Comparison of ENCODE assay signal across 8 cellular contexts in genomic region chr1:26145041-26145959, GRCh38. TPM values are rescaled to one million over a fixed set of nuclear protein-coding genes. Genes with fewer than 3 reads are reported as not detected.
DNase-seq lines count a peak whose midpoint lies in the region; ATAC-seq and TF ChIP-seq lines count a peak whose summit lies in the region.

No MANE protein-coding gene starts in this region.

- 23% methylated on average over 11 of the region's 19 CpGs for WGBS in SK-N-SH (ENCODE audit: low lambda C conversion rate)

- H3K27me3 Mint-ChIP-seq in type B pancreatic cell = no peaks in the 10 kb centered on the region

- no peaks in the 10 kb centered on the region for H3K36me3 Mint-ChIP-seq in type B pancreatic cell

- TF ChIP-seq CTCF in GM06990 (IDR thresholded peaks at IDR 0.05; ENCODE audit: insufficient read depth, low read length, poor library complexity, severe bottlenecking) (peak; percentile 74), SK-N-SH (IDR thresholded peaks at IDR 0.05) (peak; percentile 73), parathyroid adenoma (IDR thresholded peaks at IDR 0.05) (peak; percentile 58), type B pancreatic cell (conservative IDR thresholded peaks at IDR 0.05) (peak; percentile 88)

- CTCF ChIA-PET in SK-N-SH (lab: Yijun Ruan, JAX) = interaction anchor here (0.5 to 9.3 kb wide), 39 partner anchors 8 to 280 kb away, joined by 3 to 235 read pairs (median 5); partner anchors contain the start of genes C1orf232, CEP85, FAM110D and PDIK1L

- no peak for ATAC-seq in GM18519 (IDR thresholded peaks at IDR 0.05; ENCODE audit: low FRiP score, unreplicated experiment)

- DNase-seq in GM06990 (ENCODE audit: extremely low read depth, insufficient read length) = peak; percentile 51
- peak; percentile 87 for DNase-seq in NCI-H1092 (lab: John Stamatoyannopoulos, UW)
- peak; percentile 81 for DNase-seq in SK-N-SH
- peak in 3 of 4 experiments; percentile 41 to 65 (median 42) for DNase-seq in activated naive CD4-positive, alpha-beta T cell (lab: John Stamatoyannopoulos, UW)
- peak; percentile 83 for DNase-seq in glomerular endothelial cell (ENCODE audit: extremely low read depth, low read depth, low spot score)
- DNase-seq in type B pancreatic cell (ENCODE audit: extremely low spot score, unreplicated experiment) = peak; percentile 77

- H3K27ac Mint-ChIP-seq in type B pancreatic cell = no peak overlapping the region

- peaks cover 5% of the 10 kb centered on the region for H3K4me1 Mint-ChIP-seq in type B pancreatic cell (ENCODE audit: unreplicated experiment)

- TF ChIP-seq RAD21 in SK-N-SH (IDR thresholded peaks at IDR 0.05; ENCODE audit: low read length) = peak; percentile 92

- H3F3A ChIP-seq in SK-N-SH (replicated peaks; ENCODE audit: insufficient read depth) = no peaks in the 10 kb centered on the region

- H3K36me3 ChIP-seq in GM06990 (ENCODE audit: control insufficient read depth, insufficient read depth, low read length) = no peaks in the 10 kb centered on the region
- H3K36me3 ChIP-seq in SK-N-SH (replicated peaks in 1 of 2; ENCODE audit: control insufficient read depth in 1 of 2, insufficient read depth in 2 of 2, low read length in 1 of 2) = no peaks in the 10 kb centered on the region
- no peaks in the 10 kb centered on the region for H3K36me3 ChIP-seq in parathyroid adenoma (ENCODE audit: control insufficient read depth, insufficient read depth, low read length)

- POLR2A ChIA-PET in SK-N-SH (lab: Yijun Ruan, JAX) = interaction anchor here (1.1 to 1.5 kb wide), 3 partner anchors 24 to 41 kb away, joined by 3 to 4 read pairs (median 3); partner anchors contain the start of gene PDIK1L

- H3K4me3 Mint-ChIP-seq in type B pancreatic cell = no peak overlapping the region

- no peak for TF ChIP-seq EP300 in SK-N-SH (IDR thresholded peaks at IDR 0.05; ENCODE audit: borderline replicate concordance in 1 of 2, low read depth in 1 of 2, low read length in 1 of 2)

- H3K27ac ChIP-seq in SK-N-SH (ENCODE audit: low read depth in 2 of 2, low read length in 1 of 2) = no peak overlapping the region
- no peak overlapping the region for H3K27ac ChIP-seq in parathyroid adenoma

- H3K4me2 ChIP-seq in SK-N-SH (0 out of 2 replicates have a peak overlapping the region, but pooled peaks have one; percentile 37), parathyroid adenoma (ENCODE audit: low read length) (peak overlapping the region; percentile 30)

- no peaks in the 10 kb centered on the region for H3K9me3 Mint-ChIP-seq in type B pancreatic cell

- H3K9me2 ChIP-seq in SK-N-SH = no peaks in the 10 kb centered on the region

- H3K9ac ChIP-seq in SK-N-SH = no peak overlapping the region
- H3K9ac ChIP-seq in parathyroid adenoma = no peak overlapping the region

- H3K4me3 ChIP-seq in GM06990 (replicated peaks; ENCODE audit: low read depth, low read length) = no peak overlapping the region
- no peak overlapping the region for H3K4me3 ChIP-seq in SK-N-SH (ENCODE audit: low read depth in 2 of 2, low read length in 1 of 2)
- no peak overlapping the region for H3K4me3 ChIP-seq in parathyroid adenoma (ENCODE audit: low read depth, low read length)

- no peaks in the 10 kb centered on the region for H3K4me1 ChIP-seq in SK-N-SH (ENCODE audit: control insufficient read depth in 1 of 2, insufficient read depth in 2 of 2, low read depth in 1 of 2, low read length in 1 of 2)
- H3K4me1 ChIP-seq in parathyroid adenoma = no peaks in the 10 kb centered on the region

- no peak overlapping the region for H2AFZ ChIP-seq in SK-N-SH (ENCODE audit: low read depth)
- H2AFZ ChIP-seq in parathyroid adenoma = peak overlapping the region; percentile 16

- no peaks in the 10 kb centered on the region for H4K20me1 ChIP-seq in SK-N-SH (ENCODE audit: insufficient read depth)

- H3K9me3 ChIP-seq in SK-N-SH (no peaks in the 10 kb centered on the region), parathyroid adenoma (ENCODE audit: control insufficient read depth, low read length) (no peaks in the 10 kb centered on the region)

- H3K27me3 ChIP-seq in GM06990 (replicated peaks; ENCODE audit: control insufficient read depth, insufficient read depth, low read length) (no peaks in the 10 kb centered on the region; the same call in 1 of the 2 replicates), SK-N-SH (ENCODE audit: insufficient read depth) (peaks cover 14% of the 10 kb centered on the region; the same call in 1 of the 2 replicates), parathyroid adenoma (ENCODE audit: control insufficient read depth, insufficient read depth, low read length) (no peaks in the 10 kb centered on the region)

- no peaks in the 10 kb centered on the region for H3K79me2 ChIP-seq in SK-N-SH (ENCODE audit: insufficient read depth)
- H3K79me2 ChIP-seq in parathyroid adenoma = no peaks in the 10 kb centered on the region

TF ChIP-seq in SK-N-SH, 30 proteins besides CTCF, POLR2A, EP300 and RAD21:
- TF ChIP-seq SMC3 (IDR thresholded peaks at IDR 0.05; ENCODE audit: low read depth, low read length) (peak; percentile 98), NRF1 (IDR thresholded peaks at IDR 0.05; ENCODE audit: low read depth, low read length) (peak; percentile 22; the same call in 1 of the 2 replicates), FOXJ3 (CRISPR knock-in tag; IDR thresholded peaks at IDR 0.05) (no peak)

RNA-seq across cellular contexts. Expression of gene FAM110D, which starts 13.6 kb away (rescaled TPM):
- polyA plus RNA-seq in SK-N-SH (2012; rRNA removed) = 0.50 and 0.64 TPM in 2 replicates
- 0.31 and 0.38 TPM in 2 replicates for polyA plus RNA-seq in SK-N-SH (2012; cell fraction: cytosol; rRNA removed)
- polyA plus RNA-seq in SK-N-SH (2012; cell fraction: nucleus; rRNA removed) = 0.37 and 0.62 TPM in 2 replicates
- total RNA-seq in glomerular endothelial cell = 4.1 and 5.8 TPM in 2 replicates
- total RNA-seq in type B pancreatic cell (ENCODE audit: low replicate concordance) = 0.38 and 1.4 TPM in 2 replicates

RNA-seq across cellular contexts. Expression of gene C1orf232, which starts 23.5 kb away (rescaled TPM):
- polyA plus RNA-seq in SK-N-SH (2012; rRNA removed) = not detected in 2 replicates
- polyA plus RNA-seq in SK-N-SH (2012; cell fraction: cytosol; rRNA removed) = not detected in 2 replicates
- not detected in 2 replicates for polyA plus RNA-seq in SK-N-SH (2012; cell fraction: nucleus; rRNA removed)
- total RNA-seq in glomerular endothelial cell (not detected in 2 replicates), type B pancreatic cell (ENCODE audit: low replicate concordance) (1.0 TPM in 1 of 2 replicates, not detected in the other)

RNA-seq across cellular contexts. Expression of gene ZNF593, which starts 24.4 kb away (rescaled TPM):
- 58.7 and 64.8 TPM in 2 replicates for polyA plus RNA-seq in SK-N-SH (2012; rRNA removed)
- 39.5 and 50.3 TPM in 2 replicates for polyA plus RNA-seq in SK-N-SH (2012; cell fraction: cytosol; rRNA removed)
- polyA plus RNA-seq in SK-N-SH (2012; cell fraction: nucleus; rRNA removed) = 33.5 and 78.6 TPM in 2 replicates
- total RNA-seq in glomerular endothelial cell (26.5 and 27.2 TPM in 2 replicates), type B pancreatic cell (ENCODE audit: low replicate concordance) (29.7 and 34.9 TPM in 2 replicates)

RNA-seq across cellular contexts. Expression of gene ZNF593OS, which starts 26.3 kb away (rescaled TPM):
- polyA plus RNA-seq in SK-N-SH (2012; rRNA removed) = not detected in 2 replicates
- 0.04 and 0.05 TPM in 2 replicates for polyA plus RNA-seq in SK-N-SH (2012; cell fraction: cytosol; rRNA removed)
- polyA plus RNA-seq in SK-N-SH (2012; cell fraction: nucleus; rRNA removed) = 0.10 TPM in 1 of 2 replicates, not detected in the other
- total RNA-seq in glomerular endothelial cell (not detected in 2 replicates), type B pancreatic cell (ENCODE audit: low replicate concordance) (not detected in 2 replicates)

RNA-seq across cellular contexts. Expression of gene CNKSR1, which starts 32.0 kb away (rescaled TPM):
- 0.49 and 0.58 TPM in 2 replicates for polyA plus RNA-seq in SK-N-SH (2012; rRNA removed)
- polyA plus RNA-seq in SK-N-SH (2012; cell fraction: cytosol; rRNA removed) = 0.26 and 0.30 TPM in 2 replicates
- 3.3 and 4.2 TPM in 2 replicates for polyA plus RNA-seq in SK-N-SH (2012; cell fraction: nucleus; rRNA removed)
- 1.0 TPM in 1 of 2 replicates, not detected in the other for total RNA-seq in glomerular endothelial cell
- total RNA-seq in type B pancreatic cell (ENCODE audit: low replicate concordance) = 16.5 and 50.5 TPM in 2 replicates
